ENCODE assay signal across 8 cellular contexts in the genomic region with DNA sequence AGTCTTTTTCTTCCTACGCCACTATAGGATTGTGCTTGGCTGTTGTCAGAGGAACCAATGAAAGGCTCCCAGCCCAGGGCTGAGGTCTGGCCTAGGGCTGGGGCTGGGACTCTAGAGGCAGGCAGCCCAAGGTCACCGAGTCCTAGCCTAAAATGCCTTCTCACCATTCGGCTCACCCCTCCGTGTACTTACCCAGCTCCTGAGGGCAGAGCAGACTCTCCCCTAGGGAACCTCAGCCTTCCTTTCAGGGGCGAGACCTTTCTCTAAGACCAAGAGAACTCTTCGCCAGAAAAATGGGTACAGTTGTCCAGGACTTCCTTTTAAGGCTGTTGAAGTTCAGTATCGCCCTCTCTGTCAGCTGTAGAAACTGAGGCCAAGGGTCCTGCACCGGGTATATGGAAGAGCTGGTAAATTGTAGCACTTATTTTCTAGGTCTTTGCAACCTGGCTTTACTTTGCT. TPM values are rescaled to one million over a fixed set of nuclear protein-coding genes. Genes with fewer than 3 reads are reported as not detected.
DNase-seq lines count a peak whose midpoint lies in the region; ATAC-seq, FAIRE-seq and TF ChIP-seq lines count a peak whose summit lies in the region.
"Had no signal": no experiment of that assay in that cellular context is flagged by ENCODE, and none has a peak within 500 bp of the region (broad histone marks: within the 10 kb centered on the region; RNA-seq: fewer than 3 reads in every experiment).

No MANE protein-coding gene starts in this region.

- no peaks in the 10 kb centered on the region; the same call in 1 of the 2 replicates for H3K36me3 ChIP-seq in IMR-90 (ENCODE audit: control insufficient read depth, insufficient read depth, low read length)
- no peaks in the 10 kb centered on the region for H3K36me3 ChIP-seq in ascending aorta
- H3K36me3 ChIP-seq in kidney (ENCODE audit: control insufficient read depth in 1 of 2, insufficient read depth in 2 of 2, low read length in 2 of 2) = peaks cover 0 to 3% of the 10 kb centered on the region in 2 donors
- H3K36me3 ChIP-seq in stomach smooth muscle (ENCODE audit: control insufficient read depth in 2 of 2, insufficient read depth in 2 of 2, low read length in 2 of 2) = no peaks in the 10 kb centered on the region

- peak overlapping the region; percentile 97 for H3K4ac ChIP-seq in IMR-90 (ENCODE audit: low read depth, low read length)

- peak overlapping the region; percentile 90 for H2AFZ ChIP-seq in IMR-90 (replicated peaks; ENCODE audit: low read length, poor library complexity)

- POLR2A ChIA-PET in IMR-90 (lab: Charles Lee; ENCODE audit: unreplicated experiment) = interaction anchor here (1.0 kb wide), 1 partner anchor 215 kb away, joined by 3 read pairs; no protein-coding TSS in a partner anchor

- H4K91ac ChIP-seq in IMR-90 (ENCODE audit: insufficient read depth, low read depth, low read length) = peak overlapping the region; percentile 99

- H2BK15ac ChIP-seq in IMR-90 (ENCODE audit: low read depth, low read length) = peak overlapping the region; percentile 99; the same call in 2 of the 3 replicates

- intact Hi-C loops in IMR-90 (cut with micrococcal nuclease) (no loop called here), ascending aorta (cut with DNase I) (loop anchor here (5.0 kb wide), 1 partner anchor 221 kb away; no protein-coding TSS in a partner anchor), kidney (cut with DNase I) (loop anchor here (10.0 kb wide), 1 partner anchor 218 kb away; no protein-coding TSS in a partner anchor)

- H4K20me1 ChIP-seq in IMR-90 (ENCODE audit: insufficient read depth, low read length) = peaks cover 33% of the 10 kb centered on the region

- H3K9ac ChIP-seq in IMR-90 (ENCODE audit: low read depth, low read length) (peak overlapping the region; percentile 85), kidney (ENCODE audit: low read length in 2 of 2) (peak overlapping the region in 1 of 2 donors; percentile 56), stomach smooth muscle (ENCODE audit: low read length in 2 of 2) (peak overlapping the region; percentile 21 to 57)

- peak overlapping the region; percentile 96 for H3K56ac ChIP-seq in IMR-90 (ENCODE audit: extremely low read depth, insufficient read depth, low read length)

- peak overlapping the region; percentile 98 to 99 for H4K8ac ChIP-seq in IMR-90 (ENCODE audit: low read depth in 2 of 2, low read length in 2 of 2)

- peaks cover 8% of the 10 kb centered on the region for H3K9me1 ChIP-seq in IMR-90 (ENCODE audit: insufficient read depth, low read length)

- H3K4me1 ChIP-seq in IMR-90 (ENCODE audit: control insufficient read depth, insufficient read depth, low read length) (peaks cover 19% of the 10 kb centered on the region), ascending aorta (peaks cover 3 to 11% of the 10 kb centered on the region in 2 donors), kidney (ENCODE audit: control insufficient read depth in 1 of 2, insufficient read depth in 1 of 2, low read depth in 1 of 2, low read length in 2 of 2) (peaks cover 6 to 11% of the 10 kb centered on the region in 2 donors), stomach smooth muscle (ENCODE audit: control insufficient read depth, insufficient read depth, low read length) (peaks cover 24% of the 10 kb centered on the region)

- CTCF ChIA-PET in IMR-90 (lab: Yijun Ruan, JAX) = interaction anchor here (1.3 to 1.4 kb wide), 2 partner anchors 31 to 223 kb away, joined by 4 to 5 read pairs; no protein-coding TSS in a partner anchor

- H3K27ac ChIP-seq in IMR-90 (ENCODE audit: insufficient read depth, low read length) (peak overlapping the region; percentile 100), ascending aorta (peak overlapping the region; percentile 87 to 98), kidney (ENCODE audit: low read depth in 2 of 2, low read length in 2 of 2) (peak overlapping the region; percentile 68 to 85), stomach smooth muscle (ENCODE audit: low read length) (peak overlapping the region; percentile 24)

- H3K4me3 ChIP-seq in IMR-90 (ENCODE audit: insufficient read depth, low read depth, low read length) (peak overlapping the region; percentile 45), ascending aorta (peak overlapping the region; percentile 83 to 90), kidney (ENCODE audit: low read length in 2 of 2) (peak overlapping the region in 1 of 2 donors; percentile 1), stomach smooth muscle (ENCODE audit: low read length in 2 of 2) (peak overlapping the region; percentile 68 to 87)

- H3K79me1 ChIP-seq in IMR-90 (ENCODE audit: low read depth in 1 of 2, low read length in 2 of 2) = peaks cover 35 to 48% of the 10 kb centered on the region in 2 experiments

- peak overlapping the region; percentile 98 for H2AK9ac ChIP-seq in IMR-90 (replicated peaks; ENCODE audit: low read depth, low read length, poor library complexity)

- TF ChIP-seq CTCF in IMR-90 (conservative IDR thresholded peaks at IDR 0.05; ENCODE audit: low read depth, low read length) = no peak
- no peak for TF ChIP-seq CTCF in ascending aorta (IDR thresholded peaks at IDR 0.05)
- TF ChIP-seq CTCF in kidney (IDR thresholded peaks at IDR 0.05; ENCODE audit: borderline replicate concordance, extremely low read depth, insufficient read depth) = no peak

- no peak for FAIRE-seq in kidney (lab: Jason Lieb, UNC)

- peak overlapping the region; percentile 98 for H3K18ac ChIP-seq in IMR-90 (ENCODE audit: low read depth, low read length)

- DNase-seq in IMR-90 (no peak), ascending aorta (ENCODE audit: low spot score in 2 of 2) (no peak), kidney (no peak), NCI-H2227 (lab: John Stamatoyannopoulos, UW; ENCODE audit: unreplicated experiment) (no peak)
- DNase-seq in stimulated activated CD4-positive, alpha-beta T cell treated with anti-CD3 and anti-CD28 coated beads, Interleukin-12 subunit alpha, Interleukin-12 subunit beta, amount 100 ng/mL, for 4 hours = no peak
- DNase-seq: cerebellar nuclear complex had no signal

- BruUV-seq in IMR-90 (replicated peaks; lab: Mats Ljungman, UMichigan) = no TSS peak

- H2BK20ac ChIP-seq in IMR-90 (ENCODE audit: low read depth, low read length) = peak overlapping the region; percentile 77

- in situ Hi-C loops in IMR-90 (cut with MboI; ENCODE audit: low sequenced_read_pairs) = no loop called here

- H3K9me3 ChIP-seq in IMR-90 (ENCODE audit: control insufficient read depth, insufficient read depth, low read length) (no peaks in the 10 kb centered on the region), ascending aorta (no peaks in the 10 kb centered on the region), kidney (ENCODE audit: control insufficient read depth in 1 of 2, low read length in 2 of 2) (no peaks in the 10 kb centered on the region), stomach smooth muscle (ENCODE audit: control insufficient read depth in 2 of 2, low read length in 2 of 2) (no peaks in the 10 kb centered on the region)

- H2BK120ac ChIP-seq in IMR-90 (ENCODE audit: low read depth, low read length) = peak overlapping the region; percentile 94

- H2AK5ac ChIP-seq in IMR-90 (ENCODE audit: low read depth, low read length) = peak overlapping the region; percentile 98

- 18% methylated on average over 2 of the region's 8 CpGs; no CpG with 5 or more reads in 1 of the 2 experiments for WGBS in IMR-90 (ENCODE audit: extremely low coverage in 2 of 2, insufficient read length in 1 of 2), 2 experiments

- H4K5ac ChIP-seq in IMR-90 (ENCODE audit: low read depth, low read length) = peak overlapping the region; percentile 99

- no peak for TF ChIP-seq RAD21 in IMR-90 (IDR thresholded peaks at IDR 0.05; ENCODE audit: low read length)

- peak overlapping the region; percentile 99 for H3K14ac ChIP-seq in IMR-90 (replicated peaks; ENCODE audit: low read depth, low read length)

- H2BK5ac ChIP-seq in IMR-90 (ENCODE audit: low read depth, low read length, poor library complexity, severe bottlenecking) = peak overlapping the region; percentile 97

- H3K27me3 ChIP-seq in IMR-90 (ENCODE audit: control insufficient read depth, insufficient read depth, low read length) = no peaks in the 10 kb centered on the region
- no peaks in the 10 kb centered on the region for H3K27me3 ChIP-seq in ascending aorta
- H3K27me3 ChIP-seq in stomach smooth muscle (ENCODE audit: control insufficient read depth in 1 of 2, insufficient read depth in 2 of 2, low read length in 2 of 2) = peaks cover 3 to 30% of the 10 kb centered on the region in 2 donors

- no peak for ATAC-seq in IMR-90 (ENCODE audit: low read depth)
- no peak for ATAC-seq in GM19397 (IDR thresholded peaks at IDR 0.05; ENCODE audit: unreplicated experiment)

- H3K23ac ChIP-seq in IMR-90 (ENCODE audit: low read depth, low read length) = peak overlapping the region; percentile 97

- dilution Hi-C loops in IMR-90 (cut with HindIII; ENCODE audit: low sequenced_read_pairs, unreplicated experiment) = no loop called here

- peak overlapping the region; percentile 96 for H3K4me2 ChIP-seq in IMR-90 (ENCODE audit: low read depth, low read length)

- peak; percentile 10; the same call in 1 of the 2 replicates for TF ChIP-seq POLR2A in IMR-90 (IDR thresholded peaks at IDR 0.05; ENCODE audit: low read depth, low read length)

TF ChIP-seq in IMR-90, 13 proteins besides CTCF, POLR2A, EP300 and RAD21 (continues in another document):
- TF ChIP-seq MAZ (IDR thresholded peaks at IDR 0.05; ENCODE audit: borderline replicate concordance, low read depth, low read length) = no peak
- TF ChIP-seq FOS (IDR thresholded peaks at IDR 0.05; ENCODE audit: low read depth, low read length) = no peak
- no peak for TF ChIP-seq CEBPB (IDR thresholded peaks at IDR 0.05; ENCODE audit: low read depth, low read length)
- no peak for TF ChIP-seq SMC3 (IDR thresholded peaks at IDR 0.05; ENCODE audit: low read depth, low read length)
- TF ChIP-seq NFE2L2 (IDR thresholded peaks at IDR 0.05; ENCODE audit: low read depth, low read length) = no peak
- no peak for TF ChIP-seq MXI1 (IDR thresholded peaks at IDR 0.05; ENCODE audit: borderline replicate concordance, low read depth, low read length)
- TF ChIP-seq, protein P1, sequence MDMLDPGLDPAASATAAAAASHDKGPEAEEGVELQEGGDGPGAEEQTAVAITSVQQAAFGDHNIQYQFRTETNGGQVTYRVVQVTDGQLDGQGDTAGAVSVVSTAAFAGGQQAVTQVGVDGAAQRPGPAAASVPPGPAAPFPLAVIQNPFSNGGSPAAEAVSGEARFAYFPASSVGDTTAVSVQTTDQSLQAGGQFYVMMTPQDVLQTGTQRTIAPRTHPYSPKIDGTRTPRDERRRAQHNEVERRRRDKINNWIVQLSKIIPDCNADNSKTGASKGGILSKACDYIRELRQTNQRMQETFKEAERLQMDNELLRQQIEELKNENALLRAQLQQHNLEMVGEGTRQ (IDR thresholded peaks at IDR 0.05; ENCODE audit: low read depth, low read length) = no peak
- no peak for TF ChIP-seq RCOR1 (IDR thresholded peaks at IDR 0.05; ENCODE audit: insufficient replicate concordance, low read length)
- TF ChIP-seq RFX5 (IDR thresholded peaks at IDR 0.05; ENCODE audit: low read depth, low read length) = no peak

RNA-seq across cellular contexts. Expression of gene SPRY4, which starts 1.7 kb away (rescaled TPM):
- total RNA-seq in IMR-90 (2012; rRNA removed) (8.4 and 10.3 TPM in 2 replicates), ascending aorta (111 TPM), kidney (16.6 TPM)
- polyA plus RNA-seq in IMR-90 (2012; rRNA removed) (21.0 and 22.1 TPM in 2 replicates), kidney (ENCODE audit: insufficient read depth, low read depth, low replicate concordance) (6.0 TPM)
- 13.3 and 14.6 TPM in 2 replicates for polyA plus RNA-seq in IMR-90 (2012; cell fraction: cytosol; rRNA removed)
- polyA plus RNA-seq in IMR-90 (2012; cell fraction: nucleus; rRNA removed; ENCODE audit: low replicate concordance) = 59.8 and 89.3 TPM in 2 replicates

Comparison
In these comparisons a context has a peak if more than half of its experiments do, and no peak if none do; other contexts are left out.
1. H3K27ac ChIP-seq: peak in every context shown above with its lines; median percentile 100 in IMR-90; 92 in ascending aorta; 76 in kidney; 24 in stomach smooth muscle.